Comparison of ENCODE assay signal across 10 cellular contexts in genomic region chr4:54067163-54067562, GRCh38. TPM values are rescaled to one million over a fixed set of nuclear protein-coding genes. Genes with fewer than 3 reads are reported as not detected.
A peak's percentile ranks its signal among the peaks of the same experiment; 100 is the strongest.
DNase-seq lines count a peak whose midpoint lies in the region; ATAC-seq and TF ChIP-seq lines count a peak whose summit lies in the region.
"Had no signal": no experiment of that assay in that cellular context is flagged by ENCODE, and none has a peak within 500 bp of the region (broad histone marks: within the 10 kb centered on the region; RNA-seq: fewer than 3 reads in every experiment).

No MANE protein-coding gene starts in this region.

- no peak for TF ChIP-seq CTCF in omental fat pad (IDR thresholded peaks at IDR 0.05)
- no peak for TF ChIP-seq CTCF in brain microvascular endothelial cell (IDR thresholded peaks at IDR 0.05; ENCODE audit: low read depth, low read length, missing control alignments)

- ATAC-seq in omental fat pad (ENCODE audit: low FRiP score) (peak; percentile 69), HG03045 (IDR thresholded peaks at IDR 0.05; ENCODE audit: unreplicated experiment) (no peak), GM21786 (IDR thresholded peaks at IDR 0.05; ENCODE audit: unreplicated experiment) (no peak)

- H3K27ac ChIP-seq in brain microvascular endothelial cell, result no peak overlapping the region

- H3K36me3 ChIP-seq in brain microvascular endothelial cell (replicated peaks), result no peaks in the 10 kb centered on the region

- DNase-seq in AG08395 (ENCODE audit: low spot score) (peak; percentile 55), RKO (ENCODE audit: low spot score) (peak; percentile 83), fibroblast of peridontal ligament (ENCODE audit: extremely low read depth) (peak; percentile 74), omental fat pad (ENCODE audit: low spot score) (no peak), brain microvascular endothelial cell (no peak)
- DNase-seq in stimulated activated CD4-positive, alpha-beta T cell treated with anti-CD3 and anti-CD28 coated beads, Interleukin-2, amount 100 ng/mL, for 24 hours, result no peak
- DNase-seq: activated naive CD4-positive, alpha-beta T cell treated with Interleukin-2 at 50 U/mL for 16 hours; NCI-H146 had no signal

- in situ Hi-C loops in brain microvascular endothelial cell (cut with HindIII; ENCODE audit: low pct_ligation_motif_present, low sequenced_read_pairs), result no loop called here

- H3K27me3 ChIP-seq in brain microvascular endothelial cell (replicated peaks), result no peaks in the 10 kb centered on the region

- no peak overlapping the region for H3K4me3 ChIP-seq in brain microvascular endothelial cell (ENCODE audit: low read depth, low read length)

RNA-seq across cellular contexts. Expression of gene CHIC2, which starts 2.8 kb away (rescaled TPM):
- 10 to 100 TPM; 25.2 to 65.2 (median 41.4) TPM for total RNA-seq in omental fat pad

RNA-seq across cellular contexts. Expression of gene GSX2, which starts 32.8 kb away (rescaled TPM):
- total RNA-seq in omental fat pad, result not detected

Comparison
In these comparisons a context has a peak if more than half of its experiments do, and no peak if none do; other contexts are left out.
1. DNase-seq: peak in AG08395 (single experiment), RKO (single experiment) and fibroblast of peridontal ligament (single experiment); none in omental fat pad (single experiment), stimulated activated CD4-positive, alpha-beta T cell treated with anti-CD3 and anti-CD28 coated beads, Interleukin-2, amount 100 ng/mL, for 24 hours (0 of 2) and brain microvascular endothelial cell (single experiment).